ENCODE assay signal across 9 cellular contexts in genomic region chr16:20675488-20676267, GRCh38. TPM values are rescaled to one million over a fixed set of nuclear protein-coding genes. Genes with fewer than 3 reads are reported as not detected.
DNase-seq lines count a peak whose midpoint lies in the region; ATAC-seq and TF ChIP-seq lines count a peak whose summit lies in the region.
"Had no signal": no experiment of that assay in that cellular context is flagged by ENCODE, and none has a peak within 500 bp of the region (broad histone marks: within the 10 kb centered on the region; RNA-seq: fewer than 3 reads in every experiment).

No MANE protein-coding gene starts in this region.

- no peaks in the 10 kb centered on the region for H3K9me3 ChIP-seq in parathyroid adenoma (ENCODE audit: control insufficient read depth, low read length)
- H3K9me3 ChIP-seq: SJSA1 had no signal

- peak overlapping the region; percentile 37 for H3K4me3 ChIP-seq in parathyroid adenoma (ENCODE audit: low read depth, low read length)
- H3K4me3 ChIP-seq: SJSA1 had no signal

- H3K27me3 Mint-ChIP-seq in activated CD4-positive, alpha-beta T cell treated with anti-CD3 and anti-CD28 coated beads, Interleukin-2, amount 10 ng/mL, durations not matched to agents 7 days and 5 days: no peaks in the 10 kb centered on the region

- H3K9me3 Mint-ChIP-seq in activated CD4-positive, alpha-beta T cell treated with anti-CD3 and anti-CD28 coated beads, Interleukin-2, amount 10 ng/mL, durations not matched to agents 7 days and 5 days: no peaks in the 10 kb centered on the region

- no peak for TF ChIP-seq CTCF in parathyroid adenoma (IDR thresholded peaks at IDR 0.05)

- peak overlapping the region; percentile 73 for H3K4me2 ChIP-seq in parathyroid adenoma (ENCODE audit: low read length)

- ATAC-seq in GM18867 (IDR thresholded peaks at IDR 0.05; ENCODE audit: unreplicated experiment): peak; percentile 65
- ATAC-seq in Right ventricle myocardium superior (ENCODE audit: poor library complexity): peak; percentile 68

- H3K36me3 ChIP-seq in parathyroid adenoma (ENCODE audit: control insufficient read depth, insufficient read depth, low read length): no peaks in the 10 kb centered on the region
- H3K36me3 ChIP-seq: SJSA1 had no signal

- POLR2A ChIA-PET in activated CD4-positive, alpha-beta T cell treated with anti-CD3 and anti-CD28 coated beads, Interleukin-2, amount 10 ng/mL, durations not matched to agents 7 days and 5 days (lab: Charles Lee): interaction anchor here (0.6 kb wide), 1 partner anchor 1151 kb away, joined by 3 read pairs; no protein-coding TSS in a partner anchor

- peak overlapping the region; percentile 78 for H2AFZ ChIP-seq in parathyroid adenoma

- intact Hi-C loops in Right ventricle myocardium superior (cut with DNase I): no loop called here

- H3K4me1 Mint-ChIP-seq in activated CD4-positive, alpha-beta T cell treated with anti-CD3 and anti-CD28 coated beads, Interleukin-2, amount 10 ng/mL, durations not matched to agents 7 days and 5 days: peaks cover 26% of the 10 kb centered on the region

- H3K27ac ChIP-seq in parathyroid adenoma: peak overlapping the region; percentile 55
- H3K27ac ChIP-seq: SJSA1 had no signal

- no peaks in the 10 kb centered on the region for H3K36me3 Mint-ChIP-seq in activated CD4-positive, alpha-beta T cell treated with anti-CD3 and anti-CD28 coated beads, Interleukin-2, amount 10 ng/mL, durations not matched to agents 7 days and 5 days (ENCODE audit: low read depth)

- no peak overlapping the region for H3K9ac ChIP-seq in parathyroid adenoma

- CTCF ChIA-PET in activated CD4-positive, alpha-beta T cell treated with anti-CD3 and anti-CD28 coated beads, Interleukin-2, amount 10 ng/mL, durations not matched to agents 7 days and 5 days (lab: Charles Lee): interaction anchor here (1.1 to 1.6 kb wide), 2 partner anchors 11 to 12 kb away, joined by 3 to 5 read pairs; no protein-coding TSS in a partner anchor

- H3K27ac Mint-ChIP-seq in activated CD4-positive, alpha-beta T cell treated with anti-CD3 and anti-CD28 coated beads, Interleukin-2, amount 10 ng/mL, durations not matched to agents 7 days and 5 days: peak overlapping the region; percentile 87

- DNase-seq in HPDE6-E6E7 (ENCODE audit: extremely low spot score) (peak; percentile 52), Right ventricle myocardium superior (peak; percentile 42), hippocampal formation (lab: John Stamatoyannopoulos, UW) (no peak), AML-193 (lab: John Stamatoyannopoulos, UW) (no peak), NCI-H2171 treated with DMSO at 0.1 percent for 48 hours (lab: John Stamatoyannopoulos, UW) (no peak)
- DNase-seq in activated CD4-positive, alpha-beta T cell treated with anti-CD3 and anti-CD28 coated beads, Interleukin-2, amount 10 ng/mL, durations not matched to agents 7 days and 5 days: peak; percentile 61

- H3K79me2 ChIP-seq in parathyroid adenoma: no peaks in the 10 kb centered on the region

- H3K4me1 ChIP-seq in parathyroid adenoma: peaks cover 21% of the 10 kb centered on the region
- H3K4me1 ChIP-seq: SJSA1 had no signal

- no peaks in the 10 kb centered on the region for H3K27me3 ChIP-seq in parathyroid adenoma (ENCODE audit: control insufficient read depth, insufficient read depth, low read length)
- H3K27me3 ChIP-seq: SJSA1 had no signal

- H3K4me3 Mint-ChIP-seq in activated CD4-positive, alpha-beta T cell treated with anti-CD3 and anti-CD28 coated beads, Interleukin-2, amount 10 ng/mL, durations not matched to agents 7 days and 5 days: peak overlapping the region; percentile 71

RNA-seq across cellular contexts. Expression of gene ACSM1, which starts 21.8 kb away (rescaled TPM):
- under 1 TPM; 0.20 to 0.23 TPM for total RNA-seq in activated CD4-positive, alpha-beta T cell treated with anti-CD3 and anti-CD28 coated beads, Interleukin-2, amount 10 ng/mL, durations not matched to agents 7 days and 5 days
- not detected for total RNA-seq in Right ventricle myocardium superior
- total RNA-seq: SJSA1 had no signal

Comparison
In these comparisons a context has a peak if more than half of its experiments do, and no peak if none do; other contexts are left out.
1. DNase-seq: peak in HPDE6-E6E7 (single experiment), activated CD4-positive, alpha-beta T cell treated with anti-CD3 and anti-CD28 coated beads, Interleukin-2, amount 10 ng/mL, durations not matched to agents 7 days and 5 days (single experiment) and Right ventricle myocardium superior (single experiment); none in hippocampal formation (0 of 2), AML-193 (0 of 2) and NCI-H2171 treated with DMSO at 0.1 percent for 48 hours (single experiment).